Comparison of ENCODE assay signal across 20 cellular contexts in genomic region chr10:19952103-19952502, GRCh38.
A peak's percentile ranks its signal among the peaks of the same experiment; 100 is the strongest.
DNase-seq lines count a peak whose midpoint lies in the region; FAIRE-seq and TF ChIP-seq lines count a peak whose summit lies in the region.
"Had no signal": no experiment of that assay in that cellular context is flagged by ENCODE, and none has a peak within 500 bp of the region (broad histone marks: within the 10 kb centered on the region; RNA-seq: fewer than 3 reads in every experiment).

No MANE protein-coding gene starts in this region.

- H3K27me3 Mint-ChIP-seq in MCF 10A (ENCODE audit: insufficient read depth, unreplicated experiment): no peaks in the 10 kb centered on the region
- no peaks in the 10 kb centered on the region for H3K27me3 Mint-ChIP-seq in chondrocyte (ENCODE audit: low read depth)
- H3K27me3 Mint-ChIP-seq in osteocyte (ENCODE audit: unreplicated experiment): no peaks in the 10 kb centered on the region
- no peaks in the 10 kb centered on the region for H3K27me3 Mint-ChIP-seq in activated naive CD4-positive, alpha-beta T cell treated with anti-CD3 and anti-CD28 coated beads for 36 hours (ENCODE audit: low read depth)
- H3K27me3 Mint-ChIP-seq: B cell; CD4-positive, CD25-positive, alpha-beta regulatory T cell had no signal

- H3K27ac ChIP-seq in mammary epithelial cell (ENCODE audit: insufficient read depth, low read depth, low read length): peak overlapping the region; percentile 49

- BruUV-seq in mammary epithelial cell (replicated peaks; lab: Mats Ljungman, UMichigan) (no TSS peak), MCF 10A (replicated peaks; lab: Mats Ljungman, UMichigan) (no TSS peak)

- H3K4me3 Mint-ChIP-seq in MCF 10A (ENCODE audit: unreplicated experiment) (no peak overlapping the region), chondrocyte (ENCODE audit: unreplicated experiment) (no peak overlapping the region), osteocyte (ENCODE audit: unreplicated experiment) (no peak overlapping the region)
- H3K4me3 Mint-ChIP-seq in activated naive CD4-positive, alpha-beta T cell treated with anti-CD3 and anti-CD28 coated beads for 36 hours: no peak overlapping the region
- H3K4me3 Mint-ChIP-seq: B cell; CD4-positive, CD25-positive, alpha-beta regulatory T cell had no signal

- FAIRE-seq in islet of Langerhans (lab: Jason Lieb, UNC): peak; percentile 69
- FAIRE-seq: H54 had no signal

- no peaks in the 10 kb centered on the region for H3K9me3 ChIP-seq in mammary epithelial cell (replicated peaks; ENCODE audit: insufficient read depth, low read length)

- no peaks in the 10 kb centered on the region for H3K36me3 Mint-ChIP-seq in MCF 10A (ENCODE audit: insufficient read depth, unreplicated experiment)
- H3K36me3 Mint-ChIP-seq in chondrocyte (ENCODE audit: low read depth): no peaks in the 10 kb centered on the region
- no peaks in the 10 kb centered on the region for H3K36me3 Mint-ChIP-seq in osteocyte (ENCODE audit: unreplicated experiment)
- no peaks in the 10 kb centered on the region for H3K36me3 Mint-ChIP-seq in activated naive CD4-positive, alpha-beta T cell treated with anti-CD3 and anti-CD28 coated beads for 36 hours (ENCODE audit: low read depth)
- H3K36me3 Mint-ChIP-seq: CD4-positive, CD25-positive, alpha-beta regulatory T cell had no signal

- no peak overlapping the region for H3K4me3 ChIP-seq in mammary epithelial cell (replicated peaks in 1 of 3; ENCODE audit: insufficient read depth in 1 of 3, low read depth in 2 of 3, low read length in 3 of 3)

- H3K4me1 Mint-ChIP-seq in MCF 10A (ENCODE audit: insufficient read depth, unreplicated experiment) (peaks cover 12% of the 10 kb centered on the region), chondrocyte (ENCODE audit: low read depth) (peaks cover 53% of the 10 kb centered on the region), osteocyte (ENCODE audit: unreplicated experiment) (peaks cover 22% of the 10 kb centered on the region)
- no peaks in the 10 kb centered on the region for H3K4me1 Mint-ChIP-seq in activated naive CD4-positive, alpha-beta T cell treated with anti-CD3 and anti-CD28 coated beads for 36 hours (ENCODE audit: low read depth)
- H3K4me1 Mint-ChIP-seq: B cell; CD4-positive, CD25-positive, alpha-beta regulatory T cell had no signal

- in situ Hi-C loops in mammary epithelial cell (cut with MboI; ENCODE audit: low sequenced_read_pairs in 2 of 2): no loop called here

- DNase-seq in mammary epithelial cell (no peak), MCF 10A (ENCODE audit: unreplicated experiment) (no peak), chondrocyte (ENCODE audit: low spot score) (no peak), osteocyte (ENCODE audit: extremely low spot score, unreplicated experiment) (no peak), cerebellar cortex (ENCODE audit: low spot score) (no peak), SHP77 (lab: John Stamatoyannopoulos, UW) (no peak)
- DNase-seq in activated naive CD4-positive, alpha-beta T cell treated with anti-CD3 and anti-CD28 coated beads for 36 hours: no peak
- DNase-seq: 8988T; CD4-positive, CD25-positive, alpha-beta regulatory T cell; COR-L47; DMS 273 treated with DMSO at 0.1 percent for 48 hours; DND-41; NCI-H1105; NCI-H1694 treated with DMSO at 0.1 percent for 48 hours; NCI-H2227 treated with DMSO at 0.1 percent for 48 hours; NCI-H524; NCI-H82 had no signal

- H3K4me1 ChIP-seq in mammary epithelial cell (ENCODE audit: insufficient read depth, low read length): peaks cover 15% of the 10 kb centered on the region

- peaks cover 14% of the 10 kb centered on the region for H3K9me3 Mint-ChIP-seq in MCF 10A (ENCODE audit: unreplicated experiment)
- H3K9me3 Mint-ChIP-seq in chondrocyte (ENCODE audit: low read depth): peaks cover 3% of the 10 kb centered on the region
- peaks cover 6% of the 10 kb centered on the region for H3K9me3 Mint-ChIP-seq in osteocyte (ENCODE audit: unreplicated experiment)
- H3K9me3 Mint-ChIP-seq in activated naive CD4-positive, alpha-beta T cell treated with anti-CD3 and anti-CD28 coated beads for 36 hours: no peaks in the 10 kb centered on the region

- CTCF ChIA-PET in mammary epithelial cell (lab: Charles Lee; ENCODE audit: low non-redundant PET): no interaction called here
- CTCF ChIA-PET in MCF 10A (lab: Yijun Ruan, JAX): no interaction called here
- CTCF ChIA-PET in activated naive CD4-positive, alpha-beta T cell treated with anti-CD3 and anti-CD28 coated beads for 36 hours (lab: Charles Lee): no interaction called here

- H3K4me2 ChIP-seq in mammary epithelial cell (ENCODE audit: insufficient read depth, low read depth, low read length): peak overlapping the region; percentile 64

- no peak overlapping the region for H3K27ac Mint-ChIP-seq in MCF 10A (ENCODE audit: low read depth, unreplicated experiment)
- H3K27ac Mint-ChIP-seq in chondrocyte (ENCODE audit: unreplicated experiment): peak overlapping the region; percentile 50
- H3K27ac Mint-ChIP-seq in osteocyte (ENCODE audit: unreplicated experiment): peak overlapping the region; percentile 57
- no peak overlapping the region for H3K27ac Mint-ChIP-seq in activated naive CD4-positive, alpha-beta T cell treated with anti-CD3 and anti-CD28 coated beads for 36 hours
- H3K27ac Mint-ChIP-seq: B cell; CD4-positive, CD25-positive, alpha-beta regulatory T cell had no signal

- H2AFZ ChIP-seq in mammary epithelial cell (ENCODE audit: low read depth, low read length): peak overlapping the region; percentile 56

- no peak for TF ChIP-seq CTCF in mammary epithelial cell (conservative IDR thresholded peaks at IDR 0.05 in 1 of 2, IDR thresholded peaks at IDR 0.05 in 1 of 2; ENCODE audit: extremely low read depth in 1 of 2, insufficient read depth in 1 of 2, low read depth in 1 of 2, low read length in 2 of 2)
- no peak for TF ChIP-seq CTCF in MCF 10A (IDR thresholded peaks at IDR 0.05; ENCODE audit: unreplicated experiment)
- no peak for TF ChIP-seq CTCF in chondrocyte (IDR thresholded peaks at IDR 0.05)
- no peak for TF ChIP-seq CTCF in osteocyte (IDR thresholded peaks at IDR 0.05)

- H3K27me3 ChIP-seq in mammary epithelial cell (ENCODE audit: insufficient read depth, low read length): no peaks in the 10 kb centered on the region

- dilution Hi-C loops in mammary epithelial cell (cut with HindIII; ENCODE audit: low sequenced_read_pairs): no loop called here

- no peaks in the 10 kb centered on the region for H4K20me1 ChIP-seq in mammary epithelial cell (ENCODE audit: insufficient read depth, low read length)

- WGBS in mammary epithelial cell (ENCODE audit: low coverage, missing lambda C conversion rate): 65% methylated on average over 4 of the region's 4 CpGs

- no peaks in the 10 kb centered on the region for H3K79me2 ChIP-seq in mammary epithelial cell (ENCODE audit: insufficient read depth, low read length)

- intact Hi-C loops in mammary epithelial cell (cut with micrococcal nuclease): no loop called here
- intact Hi-C loops in MCF 10A (cut with micrococcal nuclease): no loop called here
- intact Hi-C loops in activated naive CD4-positive, alpha-beta T cell treated with anti-CD3 and anti-CD28 coated beads for 36 hours (cut with micrococcal nuclease): no loop called here

- POLR2A ChIA-PET in MCF 10A (lab: Yijun Ruan, JAX): no interaction called here

- no peaks in the 10 kb centered on the region for H3K36me3 ChIP-seq in mammary epithelial cell (ENCODE audit: insufficient read depth, low read length)

- H3K9ac ChIP-seq in mammary epithelial cell (ENCODE audit: insufficient read depth, low read length): no peak overlapping the region

Comparison
In these comparisons a context has a peak if more than half of its experiments do, and no peak if none do; other contexts are left out.
1. H3K27ac Mint-ChIP-seq: peak in chondrocyte (single experiment) and osteocyte (single experiment); none in MCF 10A (single experiment) and activated naive CD4-positive, alpha-beta T cell treated with anti-CD3 and anti-CD28 coated beads for 36 hours (single experiment).